26 cellular contexts compared by ENCODE assay signal in genomic region chr4:111501946-111502345, GRCh38.
DNase-seq lines count a peak whose midpoint lies in the region; ATAC-seq and TF ChIP-seq lines count a peak whose summit lies in the region.
"Had no signal": no experiment of that assay in that cellular context is flagged by ENCODE, and none has a peak within 500 bp of the region (broad histone marks: within the 10 kb centered on the region; RNA-seq: fewer than 3 reads in every experiment).

No MANE protein-coding gene starts in this region.

- no peak for ATAC-seq in HG02970 (IDR thresholded peaks at IDR 0.05; ENCODE audit: low FRiP score, unreplicated experiment)
- no peak for ATAC-seq in activated naive CD8-positive, alpha-beta T cell treated with anti-CD3 and anti-CD28 coated beads, Interleukin-2, amount 50 U/mL, for 24 hours
- ATAC-seq: Panc1 had no signal

- no peaks in the 10 kb centered on the region for H3K4me1 ChIP-seq in vagina
- H3K4me1 ChIP-seq: BLaER1 treated with 17β-estradiol and CSF1 and Interleukin-3, amounts not matched to agents 10 nM and 100 nM; SJSA1 had no signal

- H3K9me3 Mint-ChIP-seq in activated naive CD8-positive, alpha-beta T cell treated with anti-CD3 and anti-CD28 coated beads, Interleukin-2, amount 50 U/mL, for 24 hours: no peaks in the 10 kb centered on the region
- H3K9me3 Mint-ChIP-seq: H9, HFFc6 had no signal

- intact Hi-C loops in vagina (cut with DNase I): no loop called here

- no peak overlapping the region for H3K4me3 Mint-ChIP-seq in activated naive CD8-positive, alpha-beta T cell treated with anti-CD3 and anti-CD28 coated beads, Interleukin-2, amount 50 U/mL, for 24 hours
- H3K4me3 Mint-ChIP-seq: CD4-positive, alpha-beta memory T cell; H9; HFFc6; IgD-negative memory B cell had no signal

- TF ChIP-seq CTCF in vagina (IDR thresholded peaks at IDR 0.05): no peak
- no peak for TF ChIP-seq CTCF in brain microvascular endothelial cell (IDR thresholded peaks at IDR 0.05; ENCODE audit: low read depth, low read length, missing control alignments)

- H3K36me3 Mint-ChIP-seq in activated naive CD8-positive, alpha-beta T cell treated with anti-CD3 and anti-CD28 coated beads, Interleukin-2, amount 50 U/mL, for 24 hours (ENCODE audit: low read depth): no peaks in the 10 kb centered on the region
- H3K36me3 Mint-ChIP-seq: CD4-positive, alpha-beta memory T cell; IgD-negative memory B cell had no signal

- peak; percentile 39 for DNase-seq in DMS53 (lab: John Stamatoyannopoulos, UW)
- DNase-seq in DMS53 treated with DMSO at 0.1 percent for 48 hours (lab: John Stamatoyannopoulos, UW; ENCODE audit: unreplicated experiment): no peak
- DNase-seq in NCI-H510A treated with DMSO at 0.1 percent for 48 hours (lab: John Stamatoyannopoulos, UW): peak; percentile 28
- DNase-seq in iris pigment epithelial cell (ENCODE audit: low read depth): peak; percentile 6
- DNase-seq in activated naive CD8-positive, alpha-beta T cell treated with anti-CD3 and anti-CD28 coated beads, Interleukin-2, amount 50 U/mL, for 24 hours: no peak
- DNase-seq in vagina (ENCODE audit: extremely low spot score in 2 of 2): no peak
- no peak for DNase-seq in brain microvascular endothelial cell
- DNase-seq: 8988T; CD4-positive, alpha-beta memory T cell; EL; GF-D8; H9; HFFc6; MV-4-11; NCI-H1105 treated with DMSO at 0.1 percent for 48 hours; NCI-H2081 treated with DMSO at 0.1 percent for 48 hours; NCI-H2227 treated with DMSO at 0.1 percent for 48 hours; NCI-H524; NCI-H774; NK-92 treated with Interleukin-12 subunit alpha and Interleukin-12 subunit beta, amount 100 ng/mL, for 24 hours; T-helper 1 cell had no signal

- no peaks in the 10 kb centered on the region for H3K27me3 ChIP-seq in vagina
- no peaks in the 10 kb centered on the region for H3K27me3 ChIP-seq in brain microvascular endothelial cell (replicated peaks)
- H3K27me3 ChIP-seq: BLaER1 treated with 17β-estradiol and CSF1 and Interleukin-3, amounts not matched to agents 10 nM and 100 nM; SJSA1 had no signal

- no peaks in the 10 kb centered on the region for H3K4me1 Mint-ChIP-seq in activated naive CD8-positive, alpha-beta T cell treated with anti-CD3 and anti-CD28 coated beads, Interleukin-2, amount 50 U/mL, for 24 hours
- H3K4me1 Mint-ChIP-seq: CD4-positive, alpha-beta memory T cell; H9; IgD-negative memory B cell had no signal

- H3K27ac ChIP-seq in vagina (no peak overlapping the region), brain microvascular endothelial cell (no peak overlapping the region)
- H3K27ac ChIP-seq: BLaER1 treated with 17β-estradiol and CSF1 and Interleukin-3, amounts not matched to agents 10 nM and 100 nM; SJSA1 had no signal

- no peak for TF ChIP-seq POLR2A in vagina (IDR thresholded peaks at IDR 0.05)

- in situ Hi-C loops in brain microvascular endothelial cell (cut with HindIII; ENCODE audit: low pct_ligation_motif_present, low sequenced_read_pairs): no loop called here

- H3K36me3 ChIP-seq in vagina (no peaks in the 10 kb centered on the region), brain microvascular endothelial cell (replicated peaks) (no peaks in the 10 kb centered on the region)
- H3K36me3 ChIP-seq: BLaER1 treated with 17β-estradiol and CSF1 and Interleukin-3, amounts not matched to agents 10 nM and 100 nM; SJSA1 had no signal

- no peak overlapping the region for H3K27ac Mint-ChIP-seq in activated naive CD8-positive, alpha-beta T cell treated with anti-CD3 and anti-CD28 coated beads, Interleukin-2, amount 50 U/mL, for 24 hours
- H3K27ac Mint-ChIP-seq: CD4-positive, alpha-beta memory T cell; H9; HFFc6; IgD-negative memory B cell had no signal

- H3K9me3 ChIP-seq in vagina: no peaks in the 10 kb centered on the region
- H3K9me3 ChIP-seq: BLaER1 treated with 17β-estradiol and CSF1 and Interleukin-3, amounts not matched to agents 10 nM and 100 nM; SJSA1 had no signal

- H3K27me3 Mint-ChIP-seq in activated naive CD8-positive, alpha-beta T cell treated with anti-CD3 and anti-CD28 coated beads, Interleukin-2, amount 50 U/mL, for 24 hours: no peaks in the 10 kb centered on the region
- H3K27me3 Mint-ChIP-seq: CD4-positive, alpha-beta memory T cell; IgD-negative memory B cell had no signal

- no peak overlapping the region for H3K4me3 ChIP-seq in vagina
- no peak overlapping the region for H3K4me3 ChIP-seq in brain microvascular endothelial cell (ENCODE audit: low read depth, low read length)
- H3K4me3 ChIP-seq: BLaER1 treated with 17β-estradiol and CSF1 and Interleukin-3, amounts not matched to agents 10 nM and 100 nM; SJSA1 had no signal

Comparison
In these comparisons a context has a peak if more than half of its experiments do, and no peak if none do; other contexts are left out.
1. DNase-seq: peak in DMS53 (single experiment), NCI-H510A treated with DMSO at 0.1 percent for 48 hours (single experiment) and iris pigment epithelial cell (single experiment); none in DMS53 treated with DMSO at 0.1 percent for 48 hours (single experiment), activated naive CD8-positive, alpha-beta T cell treated with anti-CD3 and anti-CD28 coated beads, Interleukin-2, amount 50 U/mL, for 24 hours (single experiment), vagina (0 of 2) and brain microvascular endothelial cell (single experiment).